1 cellular context compared by ENCODE assay signal in genomic region chr6:2988426-2989331, GRCh38.
TF ChIP-seq lines count a peak whose summit lies in the region.

No MANE protein-coding gene starts in this region.

TF ChIP-seq in K562, 482 proteins besides CTCF, POLR2A, EP300 and RAD21 (continued from another document and continues in another):
- peak; percentile 93 for TF ChIP-seq AFF4 (CRISPR knock-in tag; IDR thresholded peaks at IDR 0.05)
- TF ChIP-seq, protein P1, sequence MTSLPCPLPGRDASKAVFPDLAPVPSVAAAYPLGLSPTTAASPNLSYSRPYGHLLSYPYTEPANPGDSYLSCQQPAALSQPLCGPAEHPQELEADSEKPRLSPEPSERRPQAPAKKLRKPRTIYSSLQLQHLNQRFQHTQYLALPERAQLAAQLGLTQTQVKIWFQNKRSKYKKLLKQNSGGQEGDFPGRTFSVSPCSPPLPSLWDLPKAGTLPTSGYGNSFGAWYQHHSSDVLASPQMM (CRISPR knock-in tag; IDR thresholded peaks at IDR 0.05): no peak
- peak; percentile 76; the same call in 1 of the 2 replicates for TF ChIP-seq ZNF644 (tag; IDR thresholded peaks at IDR 0.05; ENCODE audit: low read depth)
- TF ChIP-seq KAT2B (IDR thresholded peaks at IDR 0.05; ENCODE audit: low read depth, low read length): peak; percentile 41
- no peak for TF ChIP-seq SIRT6 (IDR thresholded peaks at IDR 0.05; ENCODE audit: low read depth, low read length)
- TF ChIP-seq L3MBTL2 (IDR thresholded peaks at IDR 0.05): peak; percentile 86
- TF ChIP-seq, protein P2, sequence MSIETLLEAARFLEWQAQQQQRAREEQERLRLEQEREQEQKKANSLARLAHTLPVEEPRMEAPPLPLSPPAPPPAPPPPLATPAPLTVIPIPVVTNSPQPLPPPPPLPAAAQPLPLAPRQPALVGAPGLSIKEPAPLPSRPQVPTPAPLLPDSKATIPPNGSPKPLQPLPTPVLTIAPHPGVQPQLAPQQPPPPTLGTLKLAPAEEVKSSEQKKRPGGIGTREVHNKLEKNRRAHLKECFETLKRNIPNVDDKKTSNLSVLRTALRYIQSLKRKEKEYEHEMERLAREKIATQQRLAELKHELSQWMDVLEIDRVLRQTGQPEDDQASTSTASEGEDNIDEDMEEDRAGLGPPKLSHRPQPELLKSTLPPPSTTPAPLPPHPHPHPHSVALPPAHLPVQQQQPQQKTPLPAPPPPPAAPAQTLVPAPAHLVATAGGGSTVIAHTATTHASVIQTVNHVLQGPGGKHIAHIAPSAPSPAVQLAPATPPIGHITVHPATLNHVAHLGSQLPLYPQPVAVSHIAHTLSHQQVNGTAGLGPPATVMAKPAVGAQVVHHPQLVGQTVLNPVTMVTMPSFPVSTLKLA (conservative IDR thresholded peaks at IDR 0.05): peak; percentile 62 to 81
- no peak for TF ChIP-seq ZNF133 (CRISPR knock-in tag; IDR thresholded peaks at IDR 0.05)
- TF ChIP-seq ZNF282 (CRISPR knock-in tag; IDR thresholded peaks at IDR 0.05): 0 out of 2 replicates have a peak, but pooled peaks have one; percentile 40
- peak; percentile 63 for TF ChIP-seq ARID2 (IDR thresholded peaks at IDR 0.05)
- TF ChIP-seq NR2C2 (CRISPR knock-in tag; IDR thresholded peaks at IDR 0.05): no peak
- peak; percentile 32; the same call in 1 of the 2 replicates for TF ChIP-seq NR2C2 (tag; IDR thresholded peaks at IDR 0.05)
- TF ChIP-seq, protein P3, sequence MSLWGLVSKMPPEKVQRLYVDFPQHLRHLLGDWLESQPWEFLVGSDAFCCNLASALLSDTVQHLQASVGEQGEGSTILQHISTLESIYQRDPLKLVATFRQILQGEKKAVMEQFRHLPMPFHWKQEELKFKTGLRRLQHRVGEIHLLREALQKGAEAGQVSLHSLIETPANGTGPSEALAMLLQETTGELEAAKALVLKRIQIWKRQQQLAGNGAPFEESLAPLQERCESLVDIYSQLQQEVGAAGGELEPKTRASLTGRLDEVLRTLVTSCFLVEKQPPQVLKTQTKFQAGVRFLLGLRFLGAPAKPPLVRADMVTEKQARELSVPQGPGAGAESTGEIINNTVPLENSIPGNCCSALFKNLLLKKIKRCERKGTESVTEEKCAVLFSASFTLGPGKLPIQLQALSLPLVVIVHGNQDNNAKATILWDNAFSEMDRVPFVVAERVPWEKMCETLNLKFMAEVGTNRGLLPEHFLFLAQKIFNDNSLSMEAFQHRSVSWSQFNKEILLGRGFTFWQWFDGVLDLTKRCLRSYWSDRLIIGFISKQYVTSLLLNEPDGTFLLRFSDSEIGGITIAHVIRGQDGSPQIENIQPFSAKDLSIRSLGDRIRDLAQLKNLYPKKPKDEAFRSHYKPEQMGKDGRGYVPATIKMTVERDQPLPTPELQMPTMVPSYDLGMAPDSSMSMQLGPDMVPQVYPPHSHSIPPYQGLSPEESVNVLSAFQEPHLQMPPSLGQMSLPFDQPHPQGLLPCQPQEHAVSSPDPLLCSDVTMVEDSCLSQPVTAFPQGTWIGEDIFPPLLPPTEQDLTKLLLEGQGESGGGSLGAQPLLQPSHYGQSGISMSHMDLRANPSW (CRISPR knock-in tag; IDR thresholded peaks at IDR 0.05): no peak
- TF ChIP-seq RBFOX2 (IDR thresholded peaks at IDR 0.05; ENCODE audit: low read depth, low read length): peak; percentile 93
- TF ChIP-seq NELFE (IDR thresholded peaks at IDR 0.05; ENCODE audit: insufficient read depth, insufficient read length): no peak
- no peak for TF ChIP-seq ZBTB8A (IDR thresholded peaks at IDR 0.05; ENCODE audit: partially characterized antibody)
- TF ChIP-seq, protein P4, sequence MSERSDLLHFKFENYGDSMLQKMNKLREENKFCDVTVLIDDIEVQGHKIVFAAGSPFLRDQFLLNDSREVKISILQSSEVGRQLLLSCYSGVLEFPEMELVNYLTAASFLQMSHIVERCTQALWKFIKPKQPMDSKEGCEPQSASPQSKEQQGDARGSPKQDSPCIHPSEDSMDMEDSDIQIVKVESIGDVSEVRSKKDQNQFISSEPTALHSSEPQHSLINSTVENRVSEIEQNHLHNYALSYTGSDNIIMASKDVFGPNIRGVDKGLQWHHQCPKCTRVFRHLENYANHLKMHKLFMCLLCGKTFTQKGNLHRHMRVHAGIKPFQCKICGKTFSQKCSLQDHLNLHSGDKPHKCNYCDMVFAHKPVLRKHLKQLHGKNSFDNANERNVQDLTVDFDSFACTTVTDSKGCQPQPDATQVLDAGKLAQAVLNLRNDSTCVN (CRISPR knock-in tag; IDR thresholded peaks at IDR 0.05): 0 out of 2 replicates have a peak, but pooled peaks have one; percentile 0
- TF ChIP-seq ZBTB1 (CRISPR knock-in tag; IDR thresholded peaks at IDR 0.05; ENCODE audit: borderline replicate concordance, low read depth): peak; percentile 75; the same call in 1 of the 2 replicates
- TF ChIP-seq JUND (IDR thresholded peaks at IDR 0.05; ENCODE audit: borderline replicate concordance, low read depth, low read length): peak; percentile 97
- TF ChIP-seq JUND (tag; IDR thresholded peaks at IDR 0.05; ENCODE audit: borderline replicate concordance, low read depth, low read length): peak; percentile 93; the same call in 2 of the 3 replicates
- TF ChIP-seq GABPB1 (CRISPR knock-in tag; IDR thresholded peaks at IDR 0.05): peak; percentile 71
- peak; percentile 94 for TF ChIP-seq FIP1L1 (IDR thresholded peaks at IDR 0.05; ENCODE audit: low read depth, low read length, poor library complexity, severe bottlenecking)
- peak; percentile 55 for TF ChIP-seq TBP (optimal IDR thresholded peaks at IDR 0.05; ENCODE audit: low read depth, low read length)
- no peak for TF ChIP-seq ZNF324 (CRISPR knock-in tag; IDR thresholded peaks at IDR 0.05)
- TF ChIP-seq PTBP1 (IDR thresholded peaks at IDR 0.05; ENCODE audit: low read depth, low read length): no peak
- TF ChIP-seq TFE3 (CRISPR knock-in tag; IDR thresholded peaks at IDR 0.05): no peak
- TF ChIP-seq NFIX (CRISPR knock-in tag; IDR thresholded peaks at IDR 0.05; ENCODE audit: low read depth): no peak
- peak; percentile 69 for TF ChIP-seq KLF16 (IDR thresholded peaks at IDR 0.05)
- TF ChIP-seq ETV5 (CRISPR knock-in tag; IDR thresholded peaks at IDR 0.05; ENCODE audit: low read depth): no peak; the same call in none of the 2 replicates
- peak in 1 of 2 experiments; percentile 14; a peak in 1 of 4 replicates for TF ChIP-seq TEAD1 (CRISPR knock-in tag; IDR thresholded peaks at IDR 0.05)
- TF ChIP-seq JUN (IDR thresholded peaks at IDR 0.05; ENCODE audit: borderline replicate concordance, low read depth, low read length): peak; percentile 87
- peak; percentile 41; the same call in 1 of the 2 replicates for TF ChIP-seq JUN (CRISPR knock-in tag; IDR thresholded peaks at IDR 0.05; ENCODE audit: borderline replicate concordance)
- peak; percentile 96 for TF ChIP-seq EGR1 (conservative IDR thresholded peaks at IDR 0.05)
- no peak for TF ChIP-seq ZBTB34 (CRISPR knock-in tag; IDR thresholded peaks at IDR 0.05)
- TF ChIP-seq ZNF140 (CRISPR knock-in tag; IDR thresholded peaks at IDR 0.05): no peak
- no peak; the same call in 1 of the 2 replicates for TF ChIP-seq ZNF311 (CRISPR knock-in tag; IDR thresholded peaks at IDR 0.05)
- no peak for TF ChIP-seq CBX8 (IDR thresholded peaks at IDR 0.05; ENCODE audit: borderline replicate concordance, extremely low read depth, low read depth, low read length, poor library complexity, severe bottlenecking)
- TF ChIP-seq STAG1 (CRISPR knock-in tag; IDR thresholded peaks at IDR 0.05; ENCODE audit: borderline replicate concordance): peak; percentile 83; the same call in 1 of the 2 replicates
- TF ChIP-seq SMC3 (conservative IDR thresholded peaks at IDR 0.05; ENCODE audit: insufficient read depth, low read depth, low read length): peak; percentile 85
- 0 out of 2 replicates have a peak, but pooled peaks have one; percentile 59 for TF ChIP-seq PHTF2 (CRISPR knock-in tag; IDR thresholded peaks at IDR 0.05)
- 0 out of 2 replicates have a peak, but pooled peaks have one; percentile 2 for TF ChIP-seq HBP1 (CRISPR knock-in tag; IDR thresholded peaks at IDR 0.05)
- no peak for TF ChIP-seq ZNF436 (CRISPR knock-in tag; IDR thresholded peaks at IDR 0.05)
- TF ChIP-seq ZNF217 (CRISPR knock-in tag; IDR thresholded peaks at IDR 0.05): no peak
- TF ChIP-seq, protein P5, sequence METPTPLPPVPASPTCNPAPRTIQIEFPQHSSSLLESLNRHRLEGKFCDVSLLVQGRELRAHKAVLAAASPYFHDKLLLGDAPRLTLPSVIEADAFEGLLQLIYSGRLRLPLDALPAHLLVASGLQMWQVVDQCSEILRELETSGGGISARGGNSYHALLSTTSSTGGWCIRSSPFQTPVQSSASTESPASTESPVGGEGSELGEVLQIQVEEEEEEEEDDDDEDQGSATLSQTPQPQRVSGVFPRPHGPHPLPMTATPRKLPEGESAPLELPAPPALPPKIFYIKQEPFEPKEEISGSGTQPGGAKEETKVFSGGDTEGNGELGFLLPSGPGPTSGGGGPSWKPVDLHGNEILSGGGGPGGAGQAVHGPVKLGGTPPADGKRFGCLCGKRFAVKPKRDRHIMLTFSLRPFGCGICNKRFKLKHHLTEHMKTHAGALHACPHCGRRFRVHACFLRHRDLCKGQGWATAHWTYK (CRISPR knock-in tag; IDR thresholded peaks at IDR 0.05): peak; percentile 89; the same call in 1 of the 2 replicates
- TF ChIP-seq SIN3A (IDR thresholded peaks at IDR 0.05; ENCODE audit: borderline replicate concordance in 2 of 2, control insufficient read depth in 1 of 2, low read depth in 2 of 2, low read length in 2 of 2): peak; percentile 82 to 84; a peak in 3 of 4 replicates
- TF ChIP-seq CAMTA2 (CRISPR knock-in tag; conservative IDR thresholded peaks at IDR 0.05): 0 out of 2 replicates have a peak, but pooled peaks have one; percentile 13
- TF ChIP-seq POLR2B (IDR thresholded peaks at IDR 0.05; ENCODE audit: low read depth, partially characterized antibody): peak; percentile 73
- peak; percentile 58; the same call in 1 of the 2 replicates for TF ChIP-seq PML (IDR thresholded peaks at IDR 0.05; ENCODE audit: low read length)
- TF ChIP-seq MEF2D (tag; conservative IDR thresholded peaks at IDR 0.05; ENCODE audit: low read depth): no peak
- no peak for TF ChIP-seq ZNF561 (CRISPR knock-in tag; conservative IDR thresholded peaks at IDR 0.05)
- peak; percentile 19; the same call in 1 of the 2 replicates for TF ChIP-seq ZBED1 (IDR thresholded peaks at IDR 0.05)
- TF ChIP-seq ZNF507 (tag; conservative IDR thresholded peaks at IDR 0.05): no peak
- TF ChIP-seq EP400 (IDR thresholded peaks at IDR 0.05): peak; percentile 77
- no peak for TF ChIP-seq ZNF444 (CRISPR knock-in tag; IDR thresholded peaks at IDR 0.05)
- no peak for TF ChIP-seq ZSCAN32 (CRISPR knock-in tag; IDR thresholded peaks at IDR 0.05)
- TF ChIP-seq ZNF354B (CRISPR knock-in tag; IDR thresholded peaks at IDR 0.05): no peak
- no peak; the same call in 1 of the 2 replicates for TF ChIP-seq CREB1 (IDR thresholded peaks at IDR 0.05)
- peak; percentile 65 for TF ChIP-seq CREB1 (CRISPR knock-in tag; IDR thresholded peaks at IDR 0.05)
- TF ChIP-seq NUFIP1 (IDR thresholded peaks at IDR 0.05; ENCODE audit: partially characterized antibody): peak; percentile 53
